In genomic region chr12:132547207-132547740, GRCh38 we compare ENCODE assay signal across 29 cellular contexts.
"Had no signal": no experiment of that assay in that cellular context is flagged by ENCODE, and none has a peak within 500 bp of the region (broad histone marks: within the 10 kb centered on the region; RNA-seq: fewer than 3 reads in every experiment).

No MANE protein-coding gene starts in this region.

- H3K27me3 ChIP-seq: left lung, pancreas, stomach, testis, thyroid gland, transverse colon, upper lobe of left lung, vagina had no signal

- H3K4me1 ChIP-seq: left lung, pancreas, prostate gland, stomach, testis, thyroid gland, transverse colon, vagina had no signal

- H3K36me3 ChIP-seq: neural progenitor cell, prostate gland, transverse colon had no signal

- H2AFZ ChIP-seq: neural progenitor cell had no signal

- ATAC-seq: left cardiac atrium; left lung; natural killer cell; pancreas; right cardiac atrium; sciatic nerve; stimulated activated naive B cell treated with anti-CD40 and anti-IgM and Interleukin-4, amounts not matched to agents 10 μg/mL and 1 μg/mL and 100 μg/mL, for 72 hours; stimulated activated naive CD8-positive, alpha-beta T cell treated with anti-CD3 and anti-CD28 coated beads, Interleukin-15, Interleukin-2, amounts not matched to agents 100 U/mL and 50 U/mL, for 24 hours had no signal

- H3K4me2 ChIP-seq: neural progenitor cell had no signal

- H3K9ac ChIP-seq: neural progenitor cell had no signal

- FAIRE-seq: keratinocyte, pancreas had no signal

- DNase-seq: hippocampal formation; kidney glomerular epithelial cell; left cardiac atrium; left lung; mesendoderm; naive B cell; natural killer cell; pancreas; posterior cingulate gyrus; retina; right cardiac atrium; stimulated activated CD4-positive, alpha-beta T cell treated with anti-CD3 and anti-CD28 coated beads, Interleukin-12 subunit alpha, Interleukin-12 subunit beta, amount 100 ng/mL, for 4 hours; stimulated activated CD4-positive, alpha-beta T cell treated with anti-CD3 and anti-CD28 coated beads, Interleukin-15, amount 100 ng/mL, for 24 hours; stimulated activated CD4-positive, alpha-beta T cell treated with anti-CD3 and anti-CD28 coated beads, Interleukin-2, amount 100 ng/mL, for 24 hours; stimulated activated CD4-positive, alpha-beta T cell treated with anti-CD3 and anti-CD28 coated beads, Interleukin-4, amount 100 ng/mL, for 1 hour; stimulated activated naive B cell treated with anti-CD40 and anti-IgM and Interleukin-4, amounts not matched to agents 10 μg/mL and 1 μg/mL and 100 μg/mL, for 72 hours; stimulated activated naive CD8-positive, alpha-beta T cell treated with anti-CD3 and anti-CD28 coated beads, Interleukin-15, Interleukin-2, amounts not matched to agents 100 U/mL and 50 U/mL, for 24 hours; stomach; testis; thyroid gland; transverse colon; upper lobe of left lung had no signal

- H3K27ac ChIP-seq: left lung, neural progenitor cell, pancreas, prostate gland, skin epidermis, stomach, testis, thyroid gland, transverse colon, upper lobe of left lung, vagina had no signal

- H3K9me3 ChIP-seq: left lung, pancreas, prostate gland, stomach, testis, thyroid gland, transverse colon, upper lobe of left lung, vagina had no signal

- H3K4me3 ChIP-seq: left lung, lung, neural progenitor cell, pancreas, prostate gland, skin epidermis, stomach, testis, thyroid gland, transverse colon, upper lobe of left lung, vagina had no signal
